ENCODE assay signal across 24 cellular contexts in genomic region chr1:105023719-105024118, GRCh38.
"Had no signal": no experiment of that assay in that cellular context is flagged by ENCODE, and none has a peak within 500 bp of the region (broad histone marks: within the 10 kb centered on the region; RNA-seq: fewer than 3 reads in every experiment).

No MANE protein-coding gene starts in this region.

- H3K4me1 Mint-ChIP-seq: endodermal cell; naive thymus-derived CD4-positive, alpha-beta T cell had no signal

- H3K36me3 Mint-ChIP-seq: naive thymus-derived CD4-positive, alpha-beta T cell had no signal

- H3K27ac ChIP-seq: coronary artery, epithelial cell of prostate, esophagus squamous epithelium, gastrocnemius medialis, heart right ventricle, left lung, lower lobe of right lung had no signal

- ATAC-seq: effector memory CD8-positive, alpha-beta T cell; esophagus mucosa; gastrocnemius medialis; heart right ventricle; left lung; left ventricle myocardium superior; lower lobe of right lung; naive thymus-derived CD4-positive, alpha-beta T cell had no signal

- H3K27me3 Mint-ChIP-seq: dendritic cell treated with granulocyte-macrophage colony-stimulating factor and Interleukin-4, amounts not matched to agents 40 ng/mL and 50 ng/mL, for 4 days; effector memory CD8-positive, alpha-beta T cell; naive thymus-derived CD4-positive, alpha-beta T cell had no signal

- H3K9me3 Mint-ChIP-seq: endodermal cell had no signal

- H3K27me3 ChIP-seq: esophagus squamous epithelium, gastrocnemius medialis, heart right ventricle, left lung had no signal

- H3K4me3 Mint-ChIP-seq: dendritic cell treated with granulocyte-macrophage colony-stimulating factor and Interleukin-4, amounts not matched to agents 40 ng/mL and 50 ng/mL, for 4 days; effector memory CD8-positive, alpha-beta T cell; endodermal cell; naive thymus-derived CD4-positive, alpha-beta T cell had no signal

- H3K27ac Mint-ChIP-seq: dendritic cell treated with granulocyte-macrophage colony-stimulating factor and Interleukin-4, amounts not matched to agents 40 ng/mL and 50 ng/mL, for 4 days; effector memory CD8-positive, alpha-beta T cell; endodermal cell; naive thymus-derived CD4-positive, alpha-beta T cell had no signal

- H3K4me3 ChIP-seq: coronary artery, esophagus squamous epithelium, gastrocnemius medialis, heart right ventricle, left lung, lower lobe of right lung had no signal

- FAIRE-seq: keratinocyte had no signal

- H3K36me3 ChIP-seq: esophagus squamous epithelium, gastrocnemius medialis, heart right ventricle, left lung, lower lobe of right lung had no signal

- H3K4me1 ChIP-seq: esophagus squamous epithelium, gastrocnemius medialis, heart right ventricle, left lung, lower lobe of right lung had no signal

- DNase-seq: effector CD8-positive, alpha-beta T cell; effector memory CD8-positive, alpha-beta T cell; endodermal cell; erythroblast; esophagus squamous epithelium; foreskin fibroblast; foreskin melanocyte; gastrocnemius medialis; glutamatergic neuron; head of caudate nucleus; heart right ventricle; hippocampal formation; kidney glomerular epithelial cell; left lung; left ventricle myocardium superior; lower lobe of right lung; mesenchymal stem cell; midbrain; naive thymus-derived CD4-positive, alpha-beta T cell had no signal

- H3K9me3 ChIP-seq: lower lobe of right lung had no signal
